ENCODE assay signal across 20 cellular contexts in genomic region chrX:155053656-155054055, GRCh38. TPM values are rescaled to one million over a fixed set of nuclear protein-coding genes. Genes with fewer than 3 reads are reported as not detected.
DNase-seq lines count a peak whose midpoint lies in the region; ATAC-seq and TF ChIP-seq lines count a peak whose summit lies in the region.
"Had no signal": no experiment of that assay in that cellular context is flagged by ENCODE, and none has a peak within 500 bp of the region (broad histone marks: within the 10 kb centered on the region; RNA-seq: fewer than 3 reads in every experiment).

No MANE protein-coding gene starts in this region.

- H3K27ac ChIP-seq in right lobe of liver, result peak overlapping the region in 2 of 3 donors; percentile 45 to 74
- H3K27ac ChIP-seq: BLaER1, colonic mucosa, parathyroid adenoma, sigmoid colon had no signal

- peak overlapping the region; percentile 70 for H3K27ac Mint-ChIP-seq in activated CD4-positive, alpha-beta T cell treated with anti-CD3 and anti-CD28 coated beads for 36 hours
- H3K27ac Mint-ChIP-seq in activated CD4-positive, alpha-beta T cell treated with anti-CD3 and anti-CD28 coated beads, Interleukin-2, amount 10 ng/mL, durations not matched to agents 7 days and 5 days, result no peak overlapping the region
- H3K27ac Mint-ChIP-seq in T-helper 17 cell, result peak overlapping the region; percentile 81
- H3K27ac Mint-ChIP-seq: activated CD4-positive, alpha-beta memory T cell treated with anti-CD3 and anti-CD28 coated beads for 36 hours; nephron progenitor cell had no signal

- H3K36me3 ChIP-seq in right lobe of liver, result no peaks in the 10 kb centered on the region
- H3K36me3 ChIP-seq: colonic mucosa had no signal

- no peak for ATAC-seq in activated CD4-positive, alpha-beta T cell treated with anti-CD3 and anti-CD28 coated beads for 36 hours
- ATAC-seq in T-helper 17 cell, result no peak
- no peak for ATAC-seq in right lobe of liver
- ATAC-seq: HCT116 had no signal

- no peak for TF ChIP-seq POLR2A in right lobe of liver (IDR thresholded peaks at IDR 0.05)

- 43% methylated on average over 3 of the region's 3 CpGs for WGBS in right lobe of liver (ENCODE audit: insufficient coverage, low coverage, low lambda C conversion rate, missing lambda C conversion rate)

- POLR2A ChIA-PET in activated CD4-positive, alpha-beta T cell treated with anti-CD3 and anti-CD28 coated beads for 36 hours (lab: Charles Lee), result no interaction called here
- POLR2A ChIA-PET in activated CD4-positive, alpha-beta T cell treated with anti-CD3 and anti-CD28 coated beads, Interleukin-2, amount 10 ng/mL, durations not matched to agents 7 days and 5 days (lab: Charles Lee), result no interaction called here

- CTCF ChIA-PET in activated CD4-positive, alpha-beta T cell treated with anti-CD3 and anti-CD28 coated beads for 36 hours (lab: Charles Lee), result no interaction called here
- CTCF ChIA-PET in activated CD4-positive, alpha-beta T cell treated with anti-CD3 and anti-CD28 coated beads, Interleukin-2, amount 10 ng/mL, durations not matched to agents 7 days and 5 days (lab: Charles Lee), result no interaction called here

- no peak overlapping the region for H3K4me3 Mint-ChIP-seq in activated CD4-positive, alpha-beta T cell treated with anti-CD3 and anti-CD28 coated beads for 36 hours
- no peak overlapping the region for H3K4me3 Mint-ChIP-seq in activated CD4-positive, alpha-beta T cell treated with anti-CD3 and anti-CD28 coated beads, Interleukin-2, amount 10 ng/mL, durations not matched to agents 7 days and 5 days
- no peak overlapping the region for H3K4me3 Mint-ChIP-seq in T-helper 17 cell
- H3K4me3 Mint-ChIP-seq: activated CD4-positive, alpha-beta memory T cell treated with anti-CD3 and anti-CD28 coated beads for 36 hours; nephron progenitor cell had no signal

- H3K4me1 ChIP-seq in right lobe of liver, result peaks cover 0 to 9% (median 3%) of the 10 kb centered on the region in 4 donors
- H3K4me1 ChIP-seq: BLaER1, colonic mucosa had no signal

- no peaks in the 10 kb centered on the region for H3K9me3 Mint-ChIP-seq in activated CD4-positive, alpha-beta T cell treated with anti-CD3 and anti-CD28 coated beads for 36 hours (ENCODE audit: low read depth)
- no peaks in the 10 kb centered on the region for H3K9me3 Mint-ChIP-seq in activated CD4-positive, alpha-beta T cell treated with anti-CD3 and anti-CD28 coated beads, Interleukin-2, amount 10 ng/mL, durations not matched to agents 7 days and 5 days
- H3K9me3 Mint-ChIP-seq: activated CD4-positive, alpha-beta memory T cell treated with anti-CD3 and anti-CD28 coated beads for 36 hours had no signal

- no peaks in the 10 kb centered on the region for H3K9me3 ChIP-seq in T-helper 17 cell (ENCODE audit: control insufficient read depth, low read length, poor library complexity, severe bottlenecking)
- no peaks in the 10 kb centered on the region for H3K9me3 ChIP-seq in right lobe of liver
- H3K9me3 ChIP-seq: BLaER1, colonic mucosa, sigmoid colon had no signal

- intact Hi-C loops in activated CD4-positive, alpha-beta T cell treated with anti-CD3 and anti-CD28 coated beads for 36 hours (cut with DNase I, micrococcal nuclease), result no loop called here
- intact Hi-C loops in right lobe of liver (cut with DNase I), result loop anchor here in 1 of 2 donors (10.0 kb wide), 1 partner anchor 69 kb away; no protein-coding TSS in a partner anchor

- no peak for DNase-seq in activated CD4-positive, alpha-beta T cell treated with anti-CD3 and anti-CD28 coated beads for 36 hours
- no peak for DNase-seq in activated CD4-positive, alpha-beta T cell treated with anti-CD3 and anti-CD28 coated beads, Interleukin-2, amount 10 ng/mL, durations not matched to agents 7 days and 5 days
- DNase-seq in T-helper 17 cell (no peak), right lobe of liver (no peak), epidermal melanocyte (ENCODE audit: insufficient read length, low spot score) (no peak)
- DNase-seq in effector CD4-positive, alpha-beta T cell, result no peak
- DNase-seq: activated CD4-positive, alpha-beta memory T cell treated with anti-CD3 and anti-CD28 coated beads for 36 hours; activated T-cell treated with anti-CD3 and anti-CD28 coated beads, Interleukin-2, amount 50 U/mL, for 48 hours; colonic mucosa; glutamatergic neuron; NCI-H1105; NCI-H2029 treated with DMSO at 0.1 percent for 48 hours; NCI-H345; nephron progenitor cell; PC-3; SHP77; sigmoid colon had no signal

- H3K36me3 Mint-ChIP-seq in activated CD4-positive, alpha-beta T cell treated with anti-CD3 and anti-CD28 coated beads for 36 hours (ENCODE audit: low read depth), result peaks cover 22% of the 10 kb centered on the region
- peaks cover 20% of the 10 kb centered on the region for H3K36me3 Mint-ChIP-seq in activated CD4-positive, alpha-beta T cell treated with anti-CD3 and anti-CD28 coated beads, Interleukin-2, amount 10 ng/mL, durations not matched to agents 7 days and 5 days (ENCODE audit: low read depth)
- H3K36me3 Mint-ChIP-seq in T-helper 17 cell (ENCODE audit: low read depth), result peaks cover 2% of the 10 kb centered on the region

- no peak for TF ChIP-seq CTCF in right lobe of liver (IDR thresholded peaks at IDR 0.05)

- H3K4me1 Mint-ChIP-seq in activated CD4-positive, alpha-beta T cell treated with anti-CD3 and anti-CD28 coated beads for 36 hours, result peaks cover 58% of the 10 kb centered on the region
- peaks cover 56% of the 10 kb centered on the region for H3K4me1 Mint-ChIP-seq in activated CD4-positive, alpha-beta T cell treated with anti-CD3 and anti-CD28 coated beads, Interleukin-2, amount 10 ng/mL, durations not matched to agents 7 days and 5 days
- H3K4me1 Mint-ChIP-seq in T-helper 17 cell, result peaks cover 2% of the 10 kb centered on the region

- H3K27me3 Mint-ChIP-seq in activated CD4-positive, alpha-beta T cell treated with anti-CD3 and anti-CD28 coated beads for 36 hours, result no peaks in the 10 kb centered on the region
- no peaks in the 10 kb centered on the region for H3K27me3 Mint-ChIP-seq in activated CD4-positive, alpha-beta T cell treated with anti-CD3 and anti-CD28 coated beads, Interleukin-2, amount 10 ng/mL, durations not matched to agents 7 days and 5 days
- H3K27me3 Mint-ChIP-seq in T-helper 17 cell, result no peaks in the 10 kb centered on the region
- H3K27me3 Mint-ChIP-seq: activated CD4-positive, alpha-beta memory T cell treated with anti-CD3 and anti-CD28 coated beads for 36 hours had no signal

- no peak overlapping the region for H3K4me3 ChIP-seq in right lobe of liver
- H3K4me3 ChIP-seq: BLaER1, colonic mucosa, sigmoid colon had no signal

- H3K27me3 ChIP-seq in right lobe of liver, result no peaks in the 10 kb centered on the region
- H3K27me3 ChIP-seq: colonic mucosa, sigmoid colon had no signal

RNA-seq across cellular contexts. Expression of gene CMC4, which starts 17.3 kb away (rescaled TPM):
- total RNA-seq in activated CD4-positive, alpha-beta T cell treated with anti-CD3 and anti-CD28 coated beads for 36 hours, result 1 to 10 TPM; 3.8 to 7.6 TPM
- total RNA-seq in activated CD4-positive, alpha-beta T cell treated with anti-CD3 and anti-CD28 coated beads, Interleukin-2, amount 10 ng/mL, durations not matched to agents 7 days and 5 days, result 1 to 10 TPM; 4.7 to 5.6 TPM
- total RNA-seq in T-helper 17 cell (1 to 10 TPM; 4.3 to 6.9 TPM), right lobe of liver (10 to 100 TPM in 2 of 6 experiments, 1 to 10 TPM in 4; 3.9 to 12.2 (median 7.6) TPM)

RNA-seq across cellular contexts. Expression of gene MTCP1, which starts 17.3 kb away (rescaled TPM):
- total RNA-seq in activated CD4-positive, alpha-beta T cell treated with anti-CD3 and anti-CD28 coated beads for 36 hours, result 10 to 100 TPM in 1 of 2 experiments, 1 to 10 TPM in 1; 9.3 to 18.1 TPM
- total RNA-seq in activated CD4-positive, alpha-beta T cell treated with anti-CD3 and anti-CD28 coated beads, Interleukin-2, amount 10 ng/mL, durations not matched to agents 7 days and 5 days, result 10 to 100 TPM; 18.1 to 19.6 TPM
- 10 to 100 TPM; 12.2 to 18.0 TPM for total RNA-seq in T-helper 17 cell
- total RNA-seq in right lobe of liver, result 10 to 100 TPM in 4 of 6 experiments, 1 to 10 TPM in 1, under 1 TPM in 1; 0.98 to 26.8 (median 16.6) TPM

RNA-seq across cellular contexts. Expression of gene BRCC3, which starts 17.7 kb away (rescaled TPM):
- 10 to 100 TPM; 28.1 to 30.3 TPM for total RNA-seq in activated CD4-positive, alpha-beta T cell treated with anti-CD3 and anti-CD28 coated beads for 36 hours
- 10 to 100 TPM; 28.2 to 30.6 TPM for total RNA-seq in activated CD4-positive, alpha-beta T cell treated with anti-CD3 and anti-CD28 coated beads, Interleukin-2, amount 10 ng/mL, durations not matched to agents 7 days and 5 days
- total RNA-seq in T-helper 17 cell, result 10 to 100 TPM; 11.1 to 12.4 TPM
- total RNA-seq in right lobe of liver, result 10 to 100 TPM; 10.1 to 13.4 (median 10.5) TPM

RNA-seq across cellular contexts. Expression of gene FUNDC2, which starts 27.0 kb away (rescaled TPM):
- total RNA-seq in activated CD4-positive, alpha-beta T cell treated with anti-CD3 and anti-CD28 coated beads for 36 hours, result 10 to 100 TPM; 83.7 to 86.9 TPM
- total RNA-seq in activated CD4-positive, alpha-beta T cell treated with anti-CD3 and anti-CD28 coated beads, Interleukin-2, amount 10 ng/mL, durations not matched to agents 7 days and 5 days, result 10 to 100 TPM; 58.4 to 61.3 TPM
- 10 to 100 TPM; 40.7 to 53.0 TPM for total RNA-seq in T-helper 17 cell
- 10 to 100 TPM; 24.2 to 70.5 (median 39.7) TPM for total RNA-seq in right lobe of liver

RNA-seq across cellular contexts. Expression of gene F8, which starts 31.1 kb away (rescaled TPM):
- 1 to 10 TPM; 5.4 to 6.3 TPM for total RNA-seq in activated CD4-positive, alpha-beta T cell treated with anti-CD3 and anti-CD28 coated beads for 36 hours
- 1 to 10 TPM; 3.9 to 4.6 TPM for total RNA-seq in activated CD4-positive, alpha-beta T cell treated with anti-CD3 and anti-CD28 coated beads, Interleukin-2, amount 10 ng/mL, durations not matched to agents 7 days and 5 days
- 1 to 10 TPM; 2.2 to 5.6 TPM for total RNA-seq in T-helper 17 cell
- 10 to 100 TPM; 19.4 to 36.2 (median 26.3) TPM for total RNA-seq in right lobe of liver
